1 cellular context compared by ENCODE assay signal in genomic region chr2:20215183-20216040, GRCh38.
A peak's percentile ranks its signal among the peaks of the same experiment; 100 is the strongest.
TF ChIP-seq lines count a peak whose summit lies in the region.

No MANE protein-coding gene starts in this region.

TF ChIP-seq in liver, 16 proteins besides CTCF, POLR2A, EP300 and RAD21 (continued from another document):
- TF ChIP-seq ZBTB33 (IDR thresholded peaks at IDR 0.05): peak; percentile 85
- peak; percentile 92 for TF ChIP-seq HNF4G (IDR thresholded peaks at IDR 0.05)
